In genomic region chr2:128450211-128451015, GRCh38 we compare ENCODE assay signal across 19 cellular contexts.
DNase-seq lines count a peak whose midpoint lies in the region; ATAC-seq and TF ChIP-seq lines count a peak whose summit lies in the region.
"Had no signal": no experiment of that assay in that cellular context is flagged by ENCODE, and none has a peak within 500 bp of the region (broad histone marks: within the 10 kb centered on the region; RNA-seq: fewer than 3 reads in every experiment).

No MANE protein-coding gene starts in this region.

- no peak for ATAC-seq in DND-41 (ENCODE audit: insufficient read depth, low read depth)
- no peak for ATAC-seq in effector memory CD8-positive, alpha-beta T cell (replicated peaks)
- ATAC-seq: activated T-cell treated with anti-CD3 and anti-CD28 coated beads, Interleukin-2, amount 50 U/mL, for 4 hours; foreskin keratinocyte; T-helper 17 cell had no signal

- H3K4me1 ChIP-seq in DND-41 (ENCODE audit: insufficient read depth, low read length) (no peaks in the 10 kb centered on the region), SK-N-SH (ENCODE audit: control insufficient read depth in 1 of 2, insufficient read depth in 2 of 2, low read depth in 1 of 2, low read length in 1 of 2) (peaks cover 0 to 47% of the 10 kb centered on the region in 2 experiments; a peak in 2 of 4 replicates), esophagus muscularis mucosa (peaks cover 0 to 5% (median 0%) of the 10 kb centered on the region in 4 donors)
- H3K4me1 ChIP-seq: foreskin keratinocyte, prostate gland had no signal

- H3K36me3 Mint-ChIP-seq in effector memory CD8-positive, alpha-beta T cell (ENCODE audit: insufficient read depth), result no peaks in the 10 kb centered on the region
- H3K36me3 Mint-ChIP-seq: activated naive CD8-positive, alpha-beta T cell had no signal

- no peaks in the 10 kb centered on the region for H3K27me3 ChIP-seq in DND-41 (ENCODE audit: insufficient read depth, low read length, poor library complexity)
- H3K27me3 ChIP-seq in SK-N-SH (ENCODE audit: insufficient read depth), result no peaks in the 10 kb centered on the region
- peaks cover 0 to 18% (median 0%) of the 10 kb centered on the region in 4 donors for H3K27me3 ChIP-seq in esophagus muscularis mucosa
- H3K27me3 ChIP-seq: foreskin keratinocyte had no signal

- no peaks in the 10 kb centered on the region for H3K4me1 Mint-ChIP-seq in effector memory CD8-positive, alpha-beta T cell (ENCODE audit: low read depth in 2 of 2)
- H3K4me1 Mint-ChIP-seq: T-helper 17 cell had no signal

- TF ChIP-seq CTCF in DND-41 (IDR thresholded peaks at IDR 0.05; ENCODE audit: borderline replicate concordance, extremely low read depth, low read length, poor library complexity, severe bottlenecking) (no peak), SK-N-SH (IDR thresholded peaks at IDR 0.05) (no peak), esophagus muscularis mucosa (IDR thresholded peaks at IDR 0.05) (no peak)

- no peaks in the 10 kb centered on the region for H3F3A ChIP-seq in SK-N-SH (replicated peaks; ENCODE audit: insufficient read depth)

- no peaks in the 10 kb centered on the region for H4K20me1 ChIP-seq in DND-41 (ENCODE audit: insufficient read depth, low read length)
- H4K20me1 ChIP-seq in SK-N-SH (ENCODE audit: insufficient read depth), result no peaks in the 10 kb centered on the region

- peak; percentile 2 for DNase-seq in DND-41
- DNase-seq in SK-N-SH, result peak; percentile 86
- peak; percentile 78 for DNase-seq in esophagus muscularis mucosa (ENCODE audit: extremely low spot score)
- DNase-seq in stimulated activated CD8-positive, alpha-beta memory T cell treated with anti-CD3 and anti-CD28 coated beads, Interleukin-4, amount 100 ng/mL, for 48 hours, result peak; percentile 9
- no peak for DNase-seq in AG20443 (ENCODE audit: low spot score)
- DNase-seq in NCI-H2107 treated with DMSO at 0.1 percent for 48 hours (lab: John Stamatoyannopoulos, UW; ENCODE audit: unreplicated experiment), result no peak
- no peak for DNase-seq in effector memory CD8-positive, alpha-beta T cell
- DNase-seq: activated CD4-positive, alpha-beta T cell treated with anti-CD3 and anti-CD28 coated beads, Interleukin-2, amount 50 U/mL, for 1 hour; activated T-cell treated with anti-CD3 and anti-CD28 coated beads, Interleukin-2, amount 50 U/mL, for 4 hours; foreskin keratinocyte; hippocampal formation; NCI-H1048; NCI-H2029 treated with DMSO at 0.1 percent for 48 hours; NCI-H69; SIG-M5; T-helper 17 cell had no signal

- POLR2A ChIA-PET in SK-N-SH (lab: Yijun Ruan, JAX), result interaction anchor here (0.6 to 1.5 kb wide), 5 partner anchors 9 to 103 kb away, joined by 3 to 6 read pairs (median 4); no protein-coding TSS in a partner anchor

- H3K36me3 ChIP-seq in DND-41 (ENCODE audit: insufficient read depth, low read length) (no peaks in the 10 kb centered on the region), SK-N-SH (replicated peaks in 1 of 2; ENCODE audit: control insufficient read depth in 1 of 2, insufficient read depth in 2 of 2, low read length in 1 of 2) (no peaks in the 10 kb centered on the region), esophagus muscularis mucosa (no peaks in the 10 kb centered on the region)
- H3K36me3 ChIP-seq: prostate gland had no signal

- peaks cover 32 to 63% of the 10 kb centered on the region in 2 donors for H3K27me3 Mint-ChIP-seq in effector memory CD8-positive, alpha-beta T cell

- no peak overlapping the region for H2AFZ ChIP-seq in DND-41 (ENCODE audit: low read depth, low read length)
- H2AFZ ChIP-seq in SK-N-SH (ENCODE audit: low read depth), result no peak overlapping the region

- H3K27ac ChIP-seq in DND-41 (ENCODE audit: low read length) (no peak overlapping the region), SK-N-SH (ENCODE audit: low read depth in 2 of 2, low read length in 1 of 2) (peak overlapping the region in 1 of 2 experiments; percentile 99; a peak in 2 of 4 replicates), esophagus muscularis mucosa (replicated peaks in 1 of 4) (no peak overlapping the region)
- H3K27ac ChIP-seq: foreskin keratinocyte, prostate gland had no signal

- no peak overlapping the region for H3K27ac Mint-ChIP-seq in effector memory CD8-positive, alpha-beta T cell
- H3K27ac Mint-ChIP-seq: activated naive CD8-positive, alpha-beta T cell; T-helper 17 cell had no signal

- peak in 1 of 2 experiments; percentile 82; a peak in 2 of 4 replicates for TF ChIP-seq EP300 in SK-N-SH (IDR thresholded peaks at IDR 0.05; ENCODE audit: borderline replicate concordance in 1 of 2, low read depth in 1 of 2, low read length in 1 of 2)
- no peak for TF ChIP-seq EP300 in esophagus muscularis mucosa (IDR thresholded peaks at IDR 0.05)

- no peak for TF ChIP-seq POLR2A in esophagus muscularis mucosa (IDR thresholded peaks at IDR 0.05; ENCODE audit: low read depth)

- H3K9me3 ChIP-seq in DND-41 (ENCODE audit: insufficient read depth, low read length, severe bottlenecking) (no peaks in the 10 kb centered on the region), SK-N-SH (no peaks in the 10 kb centered on the region), esophagus muscularis mucosa (no peaks in the 10 kb centered on the region)
- H3K9me3 ChIP-seq: prostate gland had no signal

- peak; percentile 42; the same call in 1 of the 2 replicates for TF ChIP-seq RAD21 in SK-N-SH (IDR thresholded peaks at IDR 0.05; ENCODE audit: low read length)

- H3K4me2 ChIP-seq in DND-41 (ENCODE audit: insufficient read depth, low read length) (no peak overlapping the region), SK-N-SH (no peak overlapping the region)
- H3K4me2 ChIP-seq: smooth muscle cell had no signal

- CTCF ChIA-PET in SK-N-SH (lab: Yijun Ruan, JAX), result interaction anchor here (0.7 to 1.7 kb wide), 8 partner anchors 9 to 132 kb away, joined by 3 to 7 read pairs (median 4); no protein-coding TSS in a partner anchor

- H3K9me3 Mint-ChIP-seq in effector memory CD8-positive, alpha-beta T cell, result no peaks in the 10 kb centered on the region
- H3K9me3 Mint-ChIP-seq: activated T-cell treated with anti-CD3 and anti-CD28 coated beads, Interleukin-2, amount 50 U/mL, for 4 hours had no signal

- WGBS in SK-N-SH (ENCODE audit: low lambda C conversion rate), result 42% methylated on average over 4 of the region's 14 CpGs
- WGBS in esophagus muscularis mucosa, result 88% methylated on average over 14 of the region's 14 CpGs

- no peak overlapping the region for H3K4me3 Mint-ChIP-seq in effector memory CD8-positive, alpha-beta T cell
- H3K4me3 Mint-ChIP-seq: activated naive CD8-positive, alpha-beta T cell; activated T-cell treated with anti-CD3 and anti-CD28 coated beads, Interleukin-2, amount 50 U/mL, for 4 hours; T-helper 17 cell had no signal

- H3K79me2 ChIP-seq in DND-41 (ENCODE audit: insufficient read depth, low read length) (no peaks in the 10 kb centered on the region), SK-N-SH (ENCODE audit: insufficient read depth) (no peaks in the 10 kb centered on the region)

- H3K9me2 ChIP-seq in SK-N-SH, result no peaks in the 10 kb centered on the region

- no peak overlapping the region for H3K9ac ChIP-seq in DND-41 (ENCODE audit: low read depth, low read length)
- H3K9ac ChIP-seq in SK-N-SH, result no peak overlapping the region

- intact Hi-C loops in esophagus muscularis mucosa (cut with DNase I), result no loop called here

- H3K4me3 ChIP-seq in DND-41 (ENCODE audit: low read depth in 1 of 2, low read length in 2 of 2), result no peak overlapping the region
- no peak overlapping the region for H3K4me3 ChIP-seq in SK-N-SH (ENCODE audit: low read depth in 2 of 2, low read length in 1 of 2)
- H3K4me3 ChIP-seq in esophagus muscularis mucosa, result no peak overlapping the region
- H3K4me3 ChIP-seq: prostate gland, smooth muscle cell had no signal

TF ChIP-seq in SK-N-SH, 30 proteins besides CTCF, POLR2A, EP300 and RAD21 (continues in another document):
- TF ChIP-seq CHD2 (IDR thresholded peaks at IDR 0.05; ENCODE audit: low read length, partially characterized antibody) (peak; percentile 48), PBX3 (IDR thresholded peaks at IDR 0.05) (no peak), GATA2 (CRISPR knock-in tag; IDR thresholded peaks at IDR 0.05) (peak; percentile 45; the same call in 1 of the 2 replicates), POLR2AphosphoS5 (IDR thresholded peaks at IDR 0.05; ENCODE audit: low read depth, low read length) (no peak), TCF12 (IDR thresholded peaks at IDR 0.05) (no peak), RFX5 (IDR thresholded peaks at IDR 0.05; ENCODE audit: low read length) (no peak), RCOR1 (IDR thresholded peaks at IDR 0.05; ENCODE audit: low read length) (peak; percentile 72), FOXM1 (IDR thresholded peaks at IDR 0.05; ENCODE audit: low read depth) (no peak), TAF1 (IDR thresholded peaks at IDR 0.05; ENCODE audit: borderline replicate concordance, low read depth, low read length) (no peak), FOXJ3 (CRISPR knock-in tag; IDR thresholded peaks at IDR 0.05) (peak; percentile 62; the same call in 1 of the 2 replicates), RXRA (IDR thresholded peaks at IDR 0.05; ENCODE audit: borderline replicate concordance, low read depth) (no peak), EZH2phosphoT487 (IDR thresholded peaks at IDR 0.05; ENCODE audit: borderline replicate concordance, low read depth) (no peak), SMC3 (IDR thresholded peaks at IDR 0.05; ENCODE audit: low read depth, low read length) (no peak; the same call in 1 of the 2 replicates)
- TF ChIP-seq, protein P1, sequence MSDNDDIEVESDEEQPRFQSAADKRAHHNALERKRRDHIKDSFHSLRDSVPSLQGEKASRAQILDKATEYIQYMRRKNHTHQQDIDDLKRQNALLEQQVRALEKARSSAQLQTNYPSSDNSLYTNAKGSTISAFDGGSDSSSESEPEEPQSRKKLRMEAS (IDR thresholded peaks at IDR 0.05; ENCODE audit: low read depth), result no peak
- TF ChIP-seq, protein P2, sequence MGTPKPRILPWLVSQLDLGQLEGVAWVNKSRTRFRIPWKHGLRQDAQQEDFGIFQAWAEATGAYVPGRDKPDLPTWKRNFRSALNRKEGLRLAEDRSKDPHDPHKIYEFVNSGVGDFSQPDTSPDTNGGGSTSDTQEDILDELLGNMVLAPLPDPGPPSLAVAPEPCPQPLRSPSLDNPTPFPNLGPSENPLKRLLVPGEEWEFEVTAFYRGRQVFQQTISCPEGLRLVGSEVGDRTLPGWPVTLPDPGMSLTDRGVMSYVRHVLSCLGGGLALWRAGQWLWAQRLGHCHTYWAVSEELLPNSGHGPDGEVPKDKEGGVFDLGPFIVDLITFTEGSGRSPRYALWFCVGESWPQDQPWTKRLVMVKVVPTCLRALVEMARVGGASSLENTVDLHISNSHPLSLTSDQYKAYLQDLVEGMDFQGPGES (IDR thresholded peaks at IDR 0.05; ENCODE audit: low read depth, low read length), result no peak

Comparison
In these comparisons a context has a peak if more than half of its experiments do, and no peak if none do; other contexts are left out.
1. DNase-seq: peak in DND-41 (single experiment), SK-N-SH (single experiment), esophagus muscularis mucosa (single experiment) and stimulated activated CD8-positive, alpha-beta memory T cell treated with anti-CD3 and anti-CD28 coated beads, Interleukin-4, amount 100 ng/mL, for 48 hours (single experiment); none in AG20443 (single experiment), NCI-H2107 treated with DMSO at 0.1 percent for 48 hours (single experiment) and effector memory CD8-positive, alpha-beta T cell (0 of 3).